In the genomic region with DNA sequence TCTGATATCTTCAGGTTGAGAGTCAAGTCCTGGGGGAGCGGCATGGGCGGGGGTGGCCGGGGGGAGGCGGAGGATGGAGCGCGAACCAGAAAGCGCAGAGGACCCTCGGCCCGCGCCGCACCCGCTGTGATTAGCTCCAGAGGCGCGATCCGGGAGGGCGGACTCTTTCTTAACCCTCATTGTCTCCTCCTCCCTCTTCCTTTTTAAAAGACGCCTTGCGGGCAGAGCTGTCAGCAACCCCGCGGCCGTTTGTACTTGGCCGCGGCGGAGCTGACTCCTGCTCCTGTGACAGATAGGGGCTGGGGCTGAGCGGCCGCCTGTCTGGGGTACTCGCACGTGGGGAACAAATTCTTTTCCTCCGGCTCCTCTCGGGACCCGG, we compare ENCODE assay signal across 8 cellular contexts. TPM values are rescaled to one million over a fixed set of nuclear protein-coding genes. Genes with fewer than 3 reads are reported as not detected.
DNase-seq lines count a peak whose midpoint lies in the region; ATAC-seq and TF ChIP-seq lines count a peak whose summit lies in the region.

A gene (plus strand): TSS at position 233 of the 379 bp plus-strand sequence. CDS start 569 bp downstream, outside the sequence.

- no peaks in the 10 kb centered on the region for H3K9me3 Mint-ChIP-seq in MCF 10A (ENCODE audit: unreplicated experiment)

- no peak for TF ChIP-seq CTCF in GM10266 (IDR thresholded peaks at IDR 0.05; ENCODE audit: control insufficient read depth, insufficient read depth, low read depth, missing control alignments)
- no peak for TF ChIP-seq CTCF in NB4 (IDR thresholded peaks at IDR 0.05; ENCODE audit: low read depth, low read length)
- no peak for TF ChIP-seq CTCF in MCF 10A (IDR thresholded peaks at IDR 0.05; ENCODE audit: unreplicated experiment)
- no peak for TF ChIP-seq CTCF in right lobe of liver (IDR thresholded peaks at IDR 0.05)
- TF ChIP-seq CTCF in tibial nerve (IDR thresholded peaks at IDR 0.05) = no peak

- H3K4me3 ChIP-seq in NB4 (ENCODE audit: low read depth, low read length) (no peak within 1 kb of the TSS), right lobe of liver (peak within 1 kb of the TSS; percentile 31 to 32 (median 31)), tibial nerve (peak within 1 kb of the TSS; percentile 40 to 70 (median 63))

- H3K4me1 Mint-ChIP-seq in MCF 10A (ENCODE audit: insufficient read depth, unreplicated experiment) = no peaks in the 10 kb centered on the region

- H3K27ac Mint-ChIP-seq in MCF 10A (ENCODE audit: low read depth, unreplicated experiment) = no peak within 1 kb of the TSS

- 7% methylated on average over 5 of the region's 31 CpGs for WGBS in right lobe of liver (ENCODE audit: insufficient coverage, low coverage, low lambda C conversion rate, missing lambda C conversion rate)
- 0% methylated on average over 22 to 24 of the region's 31 CpGs for WGBS in tibial nerve, 2 donors

- no peaks in the 10 kb centered on the region for H3K9me3 ChIP-seq in right lobe of liver
- no peaks in the 10 kb centered on the region for H3K9me3 ChIP-seq in tibial nerve

- ATAC-seq in GM21737 (IDR thresholded peaks at IDR 0.05; ENCODE audit: unreplicated experiment) (peak; percentile 37), right lobe of liver (peak; percentile 25 to 45 (median 33))

- TF ChIP-seq EP300 in tibial nerve (IDR thresholded peaks at IDR 0.05) = no peak

- CTCF ChIA-PET in MCF 10A (lab: Yijun Ruan, JAX) = no interaction called here

- no peaks in the 10 kb centered on the region for H3K36me3 Mint-ChIP-seq in MCF 10A (ENCODE audit: insufficient read depth, unreplicated experiment)

- TF ChIP-seq POLR2A in NB4 (IDR thresholded peaks at IDR 0.05; ENCODE audit: extremely low read depth, insufficient read length) (no peak), right lobe of liver (IDR thresholded peaks at IDR 0.05) (no peak), tibial nerve (IDR thresholded peaks at IDR 0.05) (no peak)

- H3K27me3 Mint-ChIP-seq in MCF 10A (ENCODE audit: insufficient read depth, unreplicated experiment) = peaks cover 15% of the 10 kb centered on the region

- H3K27me3 ChIP-seq in right lobe of liver (peaks cover 0 to 19% of the 10 kb centered on the region in 2 donors), tibial nerve (peaks cover 0 to 52% of the 10 kb centered on the region in 2 donors)

- BruUV-seq in MCF 10A (replicated peaks; lab: Mats Ljungman, UMichigan) = no TSS peak

- H3K36me3 ChIP-seq in right lobe of liver (no peaks in the 10 kb centered on the region), tibial nerve (no peaks in the 10 kb centered on the region)

- peaks cover 0 to 19% (median 0%) of the 10 kb centered on the region in 4 donors for H3K4me1 ChIP-seq in right lobe of liver
- H3K4me1 ChIP-seq in tibial nerve = peaks cover 0 to 31% (median 18%) of the 10 kb centered on the region in 4 donors

- H3K27ac ChIP-seq in right lobe of liver = no peak within 1 kb of the TSS
- peak within 1 kb of the TSS; percentile 48 to 80 (median 57) for H3K27ac ChIP-seq in tibial nerve

- intact Hi-C loops in MCF 10A (cut with micrococcal nuclease) (no loop called here), right lobe of liver (cut with DNase I) (no loop called here)

- peak within 1 kb of the TSS; percentile 53 for H3K4me3 Mint-ChIP-seq in MCF 10A (ENCODE audit: unreplicated experiment)

- POLR2A ChIA-PET in MCF 10A (lab: Yijun Ruan, JAX) = interaction anchor here (0.7 kb wide), 1 partner anchor 11 kb away, joined by 3 read pairs; no protein-coding TSS in a partner anchor

- peak; percentile 50 for DNase-seq in GM10266 (ENCODE audit: extremely low spot score)
- peak; percentile 69 for DNase-seq in NB4 (ENCODE audit: low read depth)
- DNase-seq in MCF 10A (ENCODE audit: unreplicated experiment) = no peak
- peak in 1 of 3 donors; percentile 26 for DNase-seq in right lobe of liver
- DNase-seq in tibial nerve (ENCODE audit: low spot score in 2 of 2) = peak in 1 of 2 donors; percentile 19
- DNase-seq in GM19240 (ENCODE audit: insufficient read length, low spot score) = no peak
- no peak for DNase-seq in SW480 (ENCODE audit: low spot score)

RNA-seq across cellular contexts. Expression of the gene that starts here (rescaled TPM):
- total RNA-seq in MCF 10A (2022) = not detected in 2 replicates
- under 1 TPM; 0.12 to 0.69 (median 0.36) TPM for total RNA-seq in right lobe of liver
- total RNA-seq in tibial nerve = 10 to 100 TPM in 3 of 4 donors, 1 to 10 TPM in 1; 6.9 to 55.5 (median 37.5) TPM

Comparison
In these comparisons a context has a peak if more than half of its experiments do, and no peak if none do; other contexts are left out.
1. Peak in ATAC-seq and H3K4me3 ChIP-seq in right lobe of liver; RNA of the gene not detected or under 1 TPM.
2. DNase-seq: peak in GM10266 (single experiment) and NB4 (single experiment); none in MCF 10A (single experiment), GM19240 (single experiment) and SW480 (single experiment).
3. H3K27ac ChIP-seq: peak in tibial nerve (4 of 4); none in right lobe of liver (0 of 3).